ENCODE assay signal across 9 cellular contexts in genomic region chr5:74206571-74207550, GRCh38.
DNase-seq lines count a peak whose midpoint lies in the region; ATAC-seq and TF ChIP-seq lines count a peak whose summit lies in the region.
"Had no signal": no experiment of that assay in that cellular context is flagged by ENCODE, and none has a peak within 500 bp of the region (broad histone marks: within the 10 kb centered on the region; RNA-seq: fewer than 3 reads in every experiment).

No MANE protein-coding gene starts in this region.

- H3K4me1 ChIP-seq in mesenchymal stem cell (ENCODE audit: control insufficient read depth, insufficient read depth, low read depth, low read length) = peaks cover 2% of the 10 kb centered on the region

- H3K36me3 ChIP-seq in mesenchymal stem cell (ENCODE audit: control insufficient read depth in 1 of 2, insufficient read depth in 2 of 2, low read depth in 1 of 2, low read length in 2 of 2) = no peaks in the 10 kb centered on the region

- H3K4me3 ChIP-seq in astrocyte of the spinal cord (ENCODE audit: low read depth, low read length) (no peak overlapping the region), mesenchymal stem cell (ENCODE audit: insufficient read depth in 1 of 2, low read depth in 1 of 2, low read length in 2 of 2) (no peak overlapping the region)

- peaks cover 13% of the 10 kb centered on the region for H3K27me3 Mint-ChIP-seq in activated CD4-positive, alpha-beta T cell treated with anti-CD3 and anti-CD28 coated beads, Interleukin-2, amount 10 ng/mL, durations not matched to agents 24 days and 14 days
- peaks cover 37% of the 10 kb centered on the region for H3K27me3 Mint-ChIP-seq in activated T-helper 2 cell treated with anti-CD3 and anti-CD28 coated beads, Interferon-gamma antibody, Interleukin-2, Interleukin-4, amounts not matched to agents 10 μg/mL and 5 μg/mL and 100 μg/mL, durations not matched to agents 14 hours and 24 hours and 36 hours (ENCODE audit: low read depth)
- H3K27me3 Mint-ChIP-seq in nephron progenitor cell (ENCODE audit: low read depth, poor library complexity) = peaks cover 7% of the 10 kb centered on the region
- H3K27me3 Mint-ChIP-seq: CD4-positive, CD25-positive, alpha-beta regulatory T cell had no signal

- no peak overlapping the region for H3K18ac ChIP-seq in mesenchymal stem cell (ENCODE audit: low read depth in 1 of 2, low read length in 2 of 2)

- no peak overlapping the region for H2BK120ac ChIP-seq in mesenchymal stem cell (ENCODE audit: low read depth, low read length)

- no peaks in the 10 kb centered on the region for H3K9me3 Mint-ChIP-seq in activated CD4-positive, alpha-beta T cell treated with anti-CD3 and anti-CD28 coated beads, Interleukin-2, amount 10 ng/mL, durations not matched to agents 24 days and 14 days
- no peaks in the 10 kb centered on the region for H3K9me3 Mint-ChIP-seq in activated T-helper 2 cell treated with anti-CD3 and anti-CD28 coated beads, Interferon-gamma antibody, Interleukin-2, Interleukin-4, amounts not matched to agents 10 μg/mL and 5 μg/mL and 100 μg/mL, durations not matched to agents 14 hours and 24 hours and 36 hours
- H3K9me3 Mint-ChIP-seq in nephron progenitor cell = no peaks in the 10 kb centered on the region

- no peaks in the 10 kb centered on the region for H3K9me3 ChIP-seq in mesenchymal stem cell (ENCODE audit: control insufficient read depth, low read length)

- no peak overlapping the region for H2BK15ac ChIP-seq in mesenchymal stem cell (ENCODE audit: low read depth, poor library complexity, severe bottlenecking)

- H3K27ac Mint-ChIP-seq in activated CD4-positive, alpha-beta T cell treated with anti-CD3 and anti-CD28 coated beads, Interleukin-2, amount 10 ng/mL, durations not matched to agents 24 days and 14 days = no peak overlapping the region
- no peak overlapping the region for H3K27ac Mint-ChIP-seq in activated T-helper 2 cell treated with anti-CD3 and anti-CD28 coated beads, Interferon-gamma antibody, Interleukin-2, Interleukin-4, amounts not matched to agents 10 μg/mL and 5 μg/mL and 100 μg/mL, durations not matched to agents 14 hours and 24 hours and 36 hours
- no peak overlapping the region for H3K27ac Mint-ChIP-seq in nephron progenitor cell

- 84% methylated on average over 11 of the region's 12 CpGs for WGBS in mesenchymal stem cell

- H3K9ac ChIP-seq in mesenchymal stem cell (ENCODE audit: low read length) = peak overlapping the region; percentile 46

- H3K23ac ChIP-seq in mesenchymal stem cell (ENCODE audit: low read length in 2 of 2) = no peak overlapping the region

- H3K4ac ChIP-seq in mesenchymal stem cell (ENCODE audit: low read depth in 1 of 2, low read length in 2 of 2) = no peak overlapping the region

- peaks cover 3% of the 10 kb centered on the region for H3K4me1 Mint-ChIP-seq in activated CD4-positive, alpha-beta T cell treated with anti-CD3 and anti-CD28 coated beads, Interleukin-2, amount 10 ng/mL, durations not matched to agents 24 days and 14 days
- peaks cover 2% of the 10 kb centered on the region for H3K4me1 Mint-ChIP-seq in activated T-helper 2 cell treated with anti-CD3 and anti-CD28 coated beads, Interferon-gamma antibody, Interleukin-2, Interleukin-4, amounts not matched to agents 10 μg/mL and 5 μg/mL and 100 μg/mL, durations not matched to agents 14 hours and 24 hours and 36 hours (ENCODE audit: low read depth)
- H3K4me1 Mint-ChIP-seq in nephron progenitor cell = peaks cover 18% of the 10 kb centered on the region
- H3K4me1 Mint-ChIP-seq: CD4-positive, CD25-positive, alpha-beta regulatory T cell had no signal

- no peaks in the 10 kb centered on the region for H3K27me3 ChIP-seq in mesenchymal stem cell (ENCODE audit: control insufficient read depth in 1 of 2, insufficient read depth in 1 of 2, low read length in 2 of 2)

- no peak overlapping the region for H4K91ac ChIP-seq in mesenchymal stem cell (ENCODE audit: low read length)

- no peak overlapping the region for H2BK12ac ChIP-seq in mesenchymal stem cell (ENCODE audit: low read length in 2 of 2)

- no peak for TF ChIP-seq CTCF in astrocyte of the spinal cord (IDR thresholded peaks at IDR 0.05; ENCODE audit: low read depth, low read length)
- no peak for TF ChIP-seq CTCF in nephron progenitor cell (IDR thresholded peaks at IDR 0.05)

- intact Hi-C loops in activated CD4-positive, alpha-beta T cell treated with anti-CD3 and anti-CD28 coated beads, Interleukin-2, amount 10 ng/mL, durations not matched to agents 24 days and 14 days (cut with micrococcal nuclease) = no loop called here
- intact Hi-C loops in activated T-helper 2 cell treated with anti-CD3 and anti-CD28 coated beads, Interferon-gamma antibody, Interleukin-2, Interleukin-4, amounts not matched to agents 10 μg/mL and 5 μg/mL and 100 μg/mL, durations not matched to agents 14 hours and 24 hours and 36 hours (cut with micrococcal nuclease) = no loop called here

- H3K36me3 Mint-ChIP-seq in activated CD4-positive, alpha-beta T cell treated with anti-CD3 and anti-CD28 coated beads, Interleukin-2, amount 10 ng/mL, durations not matched to agents 24 days and 14 days (ENCODE audit: low read depth) = no peaks in the 10 kb centered on the region
- H3K36me3 Mint-ChIP-seq in activated T-helper 2 cell treated with anti-CD3 and anti-CD28 coated beads, Interferon-gamma antibody, Interleukin-2, Interleukin-4, amounts not matched to agents 10 μg/mL and 5 μg/mL and 100 μg/mL, durations not matched to agents 14 hours and 24 hours and 36 hours (ENCODE audit: low read depth) = no peaks in the 10 kb centered on the region
- no peaks in the 10 kb centered on the region for H3K36me3 Mint-ChIP-seq in nephron progenitor cell (ENCODE audit: low read depth)
- H3K36me3 Mint-ChIP-seq: CD4-positive, CD25-positive, alpha-beta regulatory T cell had no signal

- H4K8ac ChIP-seq in mesenchymal stem cell (ENCODE audit: low read length) = no peak overlapping the region

- ATAC-seq in GM18867 (IDR thresholded peaks at IDR 0.05; ENCODE audit: unreplicated experiment) = no peak

- H2AFZ ChIP-seq in mesenchymal stem cell (ENCODE audit: low read depth, low read length) = no peak overlapping the region

- no peak overlapping the region for H3K14ac ChIP-seq in mesenchymal stem cell (ENCODE audit: low read length in 2 of 2)

- H3K27ac ChIP-seq in mesenchymal stem cell (ENCODE audit: low read length, poor library complexity, severe bottlenecking) = no peak overlapping the region

- in situ Hi-C loops in astrocyte of the spinal cord (cut with HindIII; ENCODE audit: low sequenced_read_pairs) = no loop called here

- no peak overlapping the region for H3K4me3 Mint-ChIP-seq in activated CD4-positive, alpha-beta T cell treated with anti-CD3 and anti-CD28 coated beads, Interleukin-2, amount 10 ng/mL, durations not matched to agents 24 days and 14 days
- no peak overlapping the region for H3K4me3 Mint-ChIP-seq in activated T-helper 2 cell treated with anti-CD3 and anti-CD28 coated beads, Interferon-gamma antibody, Interleukin-2, Interleukin-4, amounts not matched to agents 10 μg/mL and 5 μg/mL and 100 μg/mL, durations not matched to agents 14 hours and 24 hours and 36 hours (ENCODE audit: low read depth)
- H3K4me3 Mint-ChIP-seq in nephron progenitor cell = no peak overlapping the region
- H3K4me3 Mint-ChIP-seq: CD4-positive, CD25-positive, alpha-beta regulatory T cell had no signal

- DNase-seq in Ammon's horn (ENCODE audit: low spot score) (peak; percentile 88), NCI-H2029 treated with DMSO at 0.1 percent for 48 hours (lab: John Stamatoyannopoulos, UW) (peak; percentile 99), astrocyte of the spinal cord (ENCODE audit: low read depth, low spot score) (peak; percentile 85), mesenchymal stem cell (no peak), nephron progenitor cell (no peak)
- no peak for DNase-seq in activated CD4-positive, alpha-beta T cell treated with anti-CD3 and anti-CD28 coated beads, Interleukin-2, amount 10 ng/mL, durations not matched to agents 24 days and 14 days
- DNase-seq in activated T-helper 2 cell treated with anti-CD3 and anti-CD28 coated beads, Interferon-gamma antibody, Interleukin-2, Interleukin-4, amounts not matched to agents 10 μg/mL and 5 μg/mL and 100 μg/mL, durations not matched to agents 14 hours and 24 hours and 36 hours (ENCODE audit: low spot score) = no peak
- DNase-seq: CD4-positive, CD25-positive, alpha-beta regulatory T cell had no signal

- no peak overlapping the region for H2AK5ac ChIP-seq in mesenchymal stem cell (ENCODE audit: low read length, severe bottlenecking)

- no peak overlapping the region for H2BK5ac ChIP-seq in mesenchymal stem cell (ENCODE audit: low read depth, low read length, poor library complexity, severe bottlenecking)

- no peaks in the 10 kb centered on the region for H3K79me1 ChIP-seq in mesenchymal stem cell (replicated peaks; ENCODE audit: low read length, poor library complexity, severe bottlenecking)

- no peak overlapping the region for H3K4me2 ChIP-seq in mesenchymal stem cell (ENCODE audit: low read length, poor library complexity, severe bottlenecking)

Comparison
In these comparisons a context has a peak if more than half of its experiments do, and no peak if none do; other contexts are left out.
1. DNase-seq: peak in Ammon's horn (single experiment), NCI-H2029 treated with DMSO at 0.1 percent for 48 hours (single experiment) and astrocyte of the spinal cord (single experiment); none in mesenchymal stem cell (single experiment), activated CD4-positive, alpha-beta T cell treated with anti-CD3 and anti-CD28 coated beads, Interleukin-2, amount 10 ng/mL, durations not matched to agents 24 days and 14 days (single experiment), activated T-helper 2 cell treated with anti-CD3 and anti-CD28 coated beads, Interferon-gamma antibody, Interleukin-2, Interleukin-4, amounts not matched to agents 10 μg/mL and 5 μg/mL and 100 μg/mL, durations not matched to agents 14 hours and 24 hours and 36 hours (single experiment) and nephron progenitor cell (single experiment).